In genomic region chrX:136425996-136426395, GRCh38 we compare ENCODE assay signal across 26 cellular contexts.
"Had no signal": no experiment of that assay in that cellular context is flagged by ENCODE, and none has a peak within 500 bp of the region (broad histone marks: within the 10 kb centered on the region; RNA-seq: fewer than 3 reads in every experiment).

No MANE protein-coding gene starts in this region.

- H3K4me3 ChIP-seq: neural progenitor cell, pancreas, prostate gland, right atrium auricular region, right lobe of liver, sigmoid colon, stomach, thoracic aorta, thyroid gland, tibial nerve, upper lobe of left lung, vagina had no signal

- DNase-seq: natural killer cell; occipital lobe; pancreas; retina; right lobe of liver; sigmoid colon; small intestine; stimulated activated CD4-positive, alpha-beta T cell treated with anti-CD3 and anti-CD28 coated beads, Interleukin-15, amount 100 ng/mL, for 24 hours; stimulated activated CD4-positive, alpha-beta T cell treated with anti-CD3 and anti-CD28 coated beads, Interleukin-2, amount 100 ng/mL, for 24 hours; stimulated activated CD4-positive, alpha-beta T cell treated with anti-CD3 and anti-CD28 coated beads, Interleukin-2, amount 100 ng/mL, for 48 hours; stimulated activated CD4-positive, alpha-beta T cell treated with anti-CD3 and anti-CD28 coated beads, Interleukin-4, amount 100 ng/mL, for 24 hours; stimulated activated naive B cell treated with anti-CD40 and anti-IgM and Interleukin-4, amounts not matched to agents 10 μg/mL and 1 μg/mL and 100 μg/mL, for 72 hours; stimulated activated naive CD4-positive, alpha-beta T cell treated with Interleukin-2 at 50 U/mL for 16 hours; stomach; thyroid gland; trophoblast cell; upper lobe of left lung had no signal

- H2AFZ ChIP-seq: neural progenitor cell had no signal

- H3K36me3 ChIP-seq: neural progenitor cell, pancreas, prostate gland, right atrium auricular region, right lobe of liver, sigmoid colon, stomach, thoracic aorta, thyroid gland, tibial nerve, upper lobe of left lung, vagina had no signal

- H3K27ac ChIP-seq: neural progenitor cell, pancreas, prostate gland, right atrium auricular region, right lobe of liver, sigmoid colon, stomach, thoracic aorta, thyroid gland, tibial nerve, upper lobe of left lung, vagina had no signal

- H3K9me3 Mint-ChIP-seq: natural killer cell; stimulated activated effector memory CD8-positive, alpha-beta T cell treated with anti-CD3 and anti-CD28 coated beads, Interleukin-12 subunit alpha, Interleukin-12 subunit beta, amount 100 ng/mL, for 72 hours; stimulated activated naive B cell treated with anti-CD40 and anti-IgM and Interleukin-4, amounts not matched to agents 10 μg/mL and 1 μg/mL and 100 μg/mL, for 72 hours; stimulated activated naive CD8-positive, alpha-beta T cell treated with anti-CD3 and anti-CD28 coated beads, Interleukin-15, Interleukin-2, amounts not matched to agents 100 ng/mL and 50 ng/mL, for 24 hours had no signal

- H3K36me3 Mint-ChIP-seq: natural killer cell; neural progenitor cell; stimulated activated effector memory CD8-positive, alpha-beta T cell treated with anti-CD3 and anti-CD28 coated beads, Interleukin-12 subunit alpha, Interleukin-12 subunit beta, amount 100 ng/mL, for 72 hours; stimulated activated naive B cell treated with anti-CD40 and anti-IgM and Interleukin-4, amounts not matched to agents 10 μg/mL and 1 μg/mL and 100 μg/mL, for 72 hours had no signal

- H3K4me1 ChIP-seq: neural progenitor cell, pancreas, prostate gland, right atrium auricular region, right lobe of liver, sigmoid colon, stomach, thyroid gland, tibial nerve, upper lobe of left lung, vagina had no signal

- H3K4me3 Mint-ChIP-seq: natural killer cell; nephron; neural progenitor cell; stimulated activated effector memory CD8-positive, alpha-beta T cell treated with anti-CD3 and anti-CD28 coated beads, Interleukin-12 subunit alpha, Interleukin-12 subunit beta, amount 100 ng/mL, for 72 hours; stimulated activated naive B cell treated with anti-CD40 and anti-IgM and Interleukin-4, amounts not matched to agents 10 μg/mL and 1 μg/mL and 100 μg/mL, for 72 hours; stimulated activated naive CD8-positive, alpha-beta T cell treated with anti-CD3 and anti-CD28 coated beads, Interleukin-15, Interleukin-2, amounts not matched to agents 100 ng/mL and 50 ng/mL, for 24 hours had no signal

- H3K27me3 ChIP-seq: neural progenitor cell, pancreas, right atrium auricular region, right lobe of liver, sigmoid colon, stomach, thyroid gland, tibial nerve, upper lobe of left lung, vagina had no signal

- H3K4me1 Mint-ChIP-seq: natural killer cell; nephron; neural progenitor cell; stimulated activated naive B cell treated with anti-CD40 and anti-IgM and Interleukin-4, amounts not matched to agents 10 μg/mL and 1 μg/mL and 100 μg/mL, for 72 hours had no signal

- H3K4me2 ChIP-seq: neural progenitor cell had no signal

- ATAC-seq: natural killer cell; pancreas; right lobe of liver; stimulated activated effector memory CD8-positive, alpha-beta T cell treated with anti-CD3 and anti-CD28 coated beads, Interleukin-12 subunit alpha, Interleukin-12 subunit beta, amount 100 ng/mL, for 72 hours; stimulated activated naive B cell treated with anti-CD40 and anti-IgM and Interleukin-4, amounts not matched to agents 10 μg/mL and 1 μg/mL and 100 μg/mL, for 72 hours had no signal

- H3K27me3 Mint-ChIP-seq: stimulated activated naive B cell treated with anti-CD40 and anti-IgM and Interleukin-4, amounts not matched to agents 10 μg/mL and 1 μg/mL and 100 μg/mL, for 72 hours; stimulated activated naive CD8-positive, alpha-beta T cell treated with anti-CD3 and anti-CD28 coated beads, Interleukin-15, Interleukin-2, amounts not matched to agents 100 ng/mL and 50 ng/mL, for 24 hours had no signal

- H3K27ac Mint-ChIP-seq: natural killer cell; nephron; neural progenitor cell; stimulated activated effector memory CD8-positive, alpha-beta T cell treated with anti-CD3 and anti-CD28 coated beads, Interleukin-12 subunit alpha, Interleukin-12 subunit beta, amount 100 ng/mL, for 72 hours; stimulated activated naive B cell treated with anti-CD40 and anti-IgM and Interleukin-4, amounts not matched to agents 10 μg/mL and 1 μg/mL and 100 μg/mL, for 72 hours; stimulated activated naive CD8-positive, alpha-beta T cell treated with anti-CD3 and anti-CD28 coated beads, Interleukin-15, Interleukin-2, amounts not matched to agents 100 ng/mL and 50 ng/mL, for 24 hours had no signal

- H3K9me3 ChIP-seq: pancreas, prostate gland, right atrium auricular region, right lobe of liver, sigmoid colon, thoracic aorta, thyroid gland, tibial nerve, upper lobe of left lung, vagina had no signal
